ENCODE assay signal across 14 cellular contexts in genomic region chr3:47365213-47366153, GRCh38. TPM values are rescaled to one million over a fixed set of nuclear protein-coding genes. Genes with fewer than 3 reads are reported as not detected.
DNase-seq lines count a peak whose midpoint lies in the region; ATAC-seq and TF ChIP-seq lines count a peak whose summit lies in the region.
"Had no signal": no experiment of that assay in that cellular context is flagged by ENCODE, and none has a peak within 500 bp of the region (broad histone marks: within the 10 kb centered on the region; RNA-seq: fewer than 3 reads in every experiment).

No MANE protein-coding gene starts in this region.

- H3K36me3 Mint-ChIP-seq in stimulated activated naive B cell treated with anti-CD40 and anti-IgM and Interleukin-4, amounts not matched to agents 10 μg/mL and 1 μg/mL and 100 μg/mL, for 72 hours = peaks cover under 1 to 7% of the 10 kb centered on the region in 2 donors
- peaks cover 6% of the 10 kb centered on the region for H3K36me3 Mint-ChIP-seq in activated naive CD8-positive, alpha-beta T cell treated with anti-CD3 and anti-CD28 coated beads, Interleukin-2, amount 50 U/mL, for 24 hours (ENCODE audit: low read depth)
- no peaks in the 10 kb centered on the region for H3K36me3 Mint-ChIP-seq in activated T-helper 1 cell treated with anti-CD3 and anti-CD28 coated beads, Interleukin-12 subunit alpha, Interleukin-12 subunit beta, Interleukin-2, Interleukin-4 antibody, amounts not matched to agents 30 ng/mL and 10 ng/mL and 1 ng/mL, durations not matched to agents 14 hours and 24 hours and 36 hours (ENCODE audit: low read depth)

- DNase-seq in H4 (ENCODE audit: low spot score) = peak; percentile 19
- peak; percentile 76 for DNase-seq in fibroblast of gingiva (ENCODE audit: low read depth)
- DNase-seq in stimulated activated naive B cell treated with anti-CD40 and anti-IgM and Interleukin-4, amounts not matched to agents 10 μg/mL and 1 μg/mL and 100 μg/mL, for 72 hours = no peak
- DNase-seq in NCI-H146 (lab: John Stamatoyannopoulos, UW) = no peak
- no peak for DNase-seq in activated naive CD8-positive, alpha-beta T cell treated with anti-CD3 and anti-CD28 coated beads, Interleukin-2, amount 50 U/mL, for 24 hours
- DNase-seq in activated T-helper 1 cell treated with anti-CD3 and anti-CD28 coated beads, Interleukin-12 subunit alpha, Interleukin-12 subunit beta, Interleukin-2, Interleukin-4 antibody, amounts not matched to agents 30 ng/mL and 10 ng/mL and 1 ng/mL, durations not matched to agents 14 hours and 24 hours and 36 hours (ENCODE audit: low spot score) = no peak
- DNase-seq: DMS79 treated with DMSO at 0.1 percent for 48 hours; effector CD8-positive, alpha-beta T cell; NCI-H2227 treated with DMSO at 0.1 percent for 48 hours; SHP77 had no signal

- intact Hi-C loops in activated T-helper 1 cell treated with anti-CD3 and anti-CD28 coated beads, Interleukin-12 subunit alpha, Interleukin-12 subunit beta, Interleukin-2, Interleukin-4 antibody, amounts not matched to agents 30 ng/mL and 10 ng/mL and 1 ng/mL, durations not matched to agents 14 hours and 24 hours and 36 hours (cut with micrococcal nuclease) = no loop called here

- H3K4me1 Mint-ChIP-seq in stimulated activated naive B cell treated with anti-CD40 and anti-IgM and Interleukin-4, amounts not matched to agents 10 μg/mL and 1 μg/mL and 100 μg/mL, for 72 hours = peaks cover 7 to 9% of the 10 kb centered on the region in 2 donors
- H3K4me1 Mint-ChIP-seq in activated naive CD8-positive, alpha-beta T cell treated with anti-CD3 and anti-CD28 coated beads, Interleukin-2, amount 50 U/mL, for 24 hours = peaks cover 13% of the 10 kb centered on the region
- H3K4me1 Mint-ChIP-seq in activated T-helper 1 cell treated with anti-CD3 and anti-CD28 coated beads, Interleukin-12 subunit alpha, Interleukin-12 subunit beta, Interleukin-2, Interleukin-4 antibody, amounts not matched to agents 30 ng/mL and 10 ng/mL and 1 ng/mL, durations not matched to agents 14 hours and 24 hours and 36 hours (ENCODE audit: low read depth) = peaks cover 9% of the 10 kb centered on the region

- H3K27ac Mint-ChIP-seq in stimulated activated naive B cell treated with anti-CD40 and anti-IgM and Interleukin-4, amounts not matched to agents 10 μg/mL and 1 μg/mL and 100 μg/mL, for 72 hours = peak overlapping the region; percentile 32
- no peak overlapping the region for H3K27ac Mint-ChIP-seq in activated naive CD8-positive, alpha-beta T cell treated with anti-CD3 and anti-CD28 coated beads, Interleukin-2, amount 50 U/mL, for 24 hours
- no peak overlapping the region for H3K27ac Mint-ChIP-seq in activated T-helper 1 cell treated with anti-CD3 and anti-CD28 coated beads, Interleukin-12 subunit alpha, Interleukin-12 subunit beta, Interleukin-2, Interleukin-4 antibody, amounts not matched to agents 30 ng/mL and 10 ng/mL and 1 ng/mL, durations not matched to agents 14 hours and 24 hours and 36 hours
- H3K27ac Mint-ChIP-seq: activated T-helper 17 cell treated with anti-CD3 and anti-CD28 coated beads, Interleukin-2, amount 50 U/mL, for 72 hours had no signal

- ATAC-seq in SK-N-SH treated with all-trans-retinoic acid at 6 μM for 48 hours (peak; percentile 82), GM21529 (IDR thresholded peaks at IDR 0.05; ENCODE audit: unreplicated experiment) (no peak)
- no peak for ATAC-seq in stimulated activated naive B cell treated with anti-CD40 and anti-IgM and Interleukin-4, amounts not matched to agents 10 μg/mL and 1 μg/mL and 100 μg/mL, for 72 hours (replicated peaks)
- ATAC-seq in activated naive CD8-positive, alpha-beta T cell treated with anti-CD3 and anti-CD28 coated beads, Interleukin-2, amount 50 U/mL, for 24 hours = no peak
- ATAC-seq: activated CD4-positive, CD25-positive, alpha-beta regulatory T cell treated with anti-CD3 and anti-CD28 coated beads, Interleukin-2, amount 50 U/mL, for 24 hours; activated T-helper 17 cell treated with anti-CD3 and anti-CD28 coated beads, Interleukin-2, amount 50 U/mL, for 72 hours had no signal

- no peak overlapping the region for H3K4me3 Mint-ChIP-seq in stimulated activated naive B cell treated with anti-CD40 and anti-IgM and Interleukin-4, amounts not matched to agents 10 μg/mL and 1 μg/mL and 100 μg/mL, for 72 hours
- H3K4me3 Mint-ChIP-seq in activated naive CD8-positive, alpha-beta T cell treated with anti-CD3 and anti-CD28 coated beads, Interleukin-2, amount 50 U/mL, for 24 hours = no peak overlapping the region
- H3K4me3 Mint-ChIP-seq in activated T-helper 1 cell treated with anti-CD3 and anti-CD28 coated beads, Interleukin-12 subunit alpha, Interleukin-12 subunit beta, Interleukin-2, Interleukin-4 antibody, amounts not matched to agents 30 ng/mL and 10 ng/mL and 1 ng/mL, durations not matched to agents 14 hours and 24 hours and 36 hours = no peak overlapping the region
- H3K4me3 Mint-ChIP-seq: activated T-helper 17 cell treated with anti-CD3 and anti-CD28 coated beads, Interleukin-2, amount 50 U/mL, for 72 hours had no signal

- H3K27me3 Mint-ChIP-seq in stimulated activated naive B cell treated with anti-CD40 and anti-IgM and Interleukin-4, amounts not matched to agents 10 μg/mL and 1 μg/mL and 100 μg/mL, for 72 hours = peaks cover 0 to 5% of the 10 kb centered on the region in 2 donors
- H3K27me3 Mint-ChIP-seq in activated naive CD8-positive, alpha-beta T cell treated with anti-CD3 and anti-CD28 coated beads, Interleukin-2, amount 50 U/mL, for 24 hours = no peaks in the 10 kb centered on the region
- peaks cover 4% of the 10 kb centered on the region for H3K27me3 Mint-ChIP-seq in activated T-helper 1 cell treated with anti-CD3 and anti-CD28 coated beads, Interleukin-12 subunit alpha, Interleukin-12 subunit beta, Interleukin-2, Interleukin-4 antibody, amounts not matched to agents 30 ng/mL and 10 ng/mL and 1 ng/mL, durations not matched to agents 14 hours and 24 hours and 36 hours (ENCODE audit: insufficient read depth)

- peaks cover 2 to 6% of the 10 kb centered on the region in 2 donors for H3K9me3 Mint-ChIP-seq in stimulated activated naive B cell treated with anti-CD40 and anti-IgM and Interleukin-4, amounts not matched to agents 10 μg/mL and 1 μg/mL and 100 μg/mL, for 72 hours
- peaks cover 12% of the 10 kb centered on the region for H3K9me3 Mint-ChIP-seq in activated naive CD8-positive, alpha-beta T cell treated with anti-CD3 and anti-CD28 coated beads, Interleukin-2, amount 50 U/mL, for 24 hours
- peaks cover under 1% of the 10 kb centered on the region for H3K9me3 Mint-ChIP-seq in activated T-helper 1 cell treated with anti-CD3 and anti-CD28 coated beads, Interleukin-12 subunit alpha, Interleukin-12 subunit beta, Interleukin-2, Interleukin-4 antibody, amounts not matched to agents 30 ng/mL and 10 ng/mL and 1 ng/mL, durations not matched to agents 14 hours and 24 hours and 36 hours

TF ChIP-seq in SK-N-SH treated with all-trans-retinoic acid at 6 μM for 48 hours, 23 proteins besides CTCF, POLR2A, EP300 and RAD21:
- TF ChIP-seq TOX (CRISPR knock-in tag; IDR thresholded peaks at IDR 0.05; ENCODE audit: borderline replicate concordance) (no peak), ZNF8 (CRISPR knock-in tag; IDR thresholded peaks at IDR 0.05) (peak; percentile 67; the same call in 1 of the 2 replicates)

RNA-seq across cellular contexts. Expression of gene PTPN23, which starts 15.3 kb away (rescaled TPM):
- total RNA-seq in H4 (2014; rRNA removed; shearing (Covaris generic)) = 3.8 and 6.9 TPM in 2 replicates
- 33.7 and 35.1 TPM in 2 replicates for total RNA-seq in activated T-helper 1 cell treated with anti-CD3 and anti-CD28 coated beads, Interleukin-12 subunit alpha, Interleukin-12 subunit beta, Interleukin-2, Interleukin-4 antibody, amounts not matched to agents 30 ng/mL and 10 ng/mL and 1 ng/mL, durations not matched to agents 14 hours and 24 hours and 36 hours

Comparison
In these comparisons a context has a peak if more than half of its experiments do, and no peak if none do; other contexts are left out.
1. DNase-seq: peak in H4 (single experiment) and fibroblast of gingiva (single experiment); none in stimulated activated naive B cell treated with anti-CD40 and anti-IgM and Interleukin-4, amounts not matched to agents 10 μg/mL and 1 μg/mL and 100 μg/mL, for 72 hours (single experiment), NCI-H146 (single experiment), activated naive CD8-positive, alpha-beta T cell treated with anti-CD3 and anti-CD28 coated beads, Interleukin-2, amount 50 U/mL, for 24 hours (single experiment) and activated T-helper 1 cell treated with anti-CD3 and anti-CD28 coated beads, Interleukin-12 subunit alpha, Interleukin-12 subunit beta, Interleukin-2, Interleukin-4 antibody, amounts not matched to agents 30 ng/mL and 10 ng/mL and 1 ng/mL, durations not matched to agents 14 hours and 24 hours and 36 hours (single experiment).